ENCODE assay signal across 8 cellular contexts in genomic region chr19:48962029-48962848, GRCh38. TPM values are rescaled to one million over a fixed set of nuclear protein-coding genes. Genes with fewer than 3 reads are reported as not detected.
A peak's percentile ranks its signal among the peaks of the same experiment; 100 is the strongest.
DNase-seq lines count a peak whose midpoint lies in the region; ATAC-seq and TF ChIP-seq lines count a peak whose summit lies in the region.

No MANE protein-coding gene starts in this region.

- H3K4me3 ChIP-seq in SK-N-MC, result no peak overlapping the region
- H3K4me3 ChIP-seq in thyroid gland (replicated peaks in 1 of 3), result no peak overlapping the region

- H3K27ac ChIP-seq in SK-N-MC (peak overlapping the region; percentile 96), thyroid gland (peak overlapping the region; percentile 65 to 97 (median 87))

- TF ChIP-seq CTCF in thyroid gland (IDR thresholded peaks at IDR 0.05), result no peak

- DNase-seq in SK-N-MC (ENCODE audit: low read depth, low spot score), result no peak
- DNase-seq in cerebellar cortex (ENCODE audit: low spot score), result peak; percentile 62
- peak; percentile 59 for DNase-seq in medulla oblongata (ENCODE audit: extremely low spot score)
- DNase-seq in thyroid gland, result peak; percentile 63 to 78
- no peak for DNase-seq in putamen (ENCODE audit: low spot score)

- 65 to 70% methylated on average over 22 of the region's 22 CpGs for WGBS in thyroid gland, 2 donors

- peaks cover 17% of the 10 kb centered on the region for H3K36me3 ChIP-seq in SK-N-MC (ENCODE audit: insufficient read depth, low read length)
- H3K36me3 ChIP-seq in thyroid gland, result peaks cover 10 to 17% of the 10 kb centered on the region in 2 donors

- TF ChIP-seq POLR2A in thyroid gland (IDR thresholded peaks at IDR 0.05), result peak in 1 of 2 donors; percentile 33

- no peak overlapping the region for H3K9ac ChIP-seq in SK-N-MC (ENCODE audit: insufficient read length)

- no peaks in the 10 kb centered on the region for H3K9me3 ChIP-seq in SK-N-MC (ENCODE audit: low read depth, low read length)
- no peaks in the 10 kb centered on the region for H3K9me3 ChIP-seq in thyroid gland

- peaks cover 28 to 36% of the 10 kb centered on the region in 2 donors for H3K4me1 ChIP-seq in thyroid gland

- H3K27me3 ChIP-seq in thyroid gland, result no peaks in the 10 kb centered on the region

- ATAC-seq in GM18907 (IDR thresholded peaks at IDR 0.05; ENCODE audit: unreplicated experiment) (peak; percentile 37), HG03354 (IDR thresholded peaks at IDR 0.05; ENCODE audit: poor library complexity, severe bottlenecking, unreplicated experiment) (peak; percentile 31), GM21381 (IDR thresholded peaks at IDR 0.05; ENCODE audit: unreplicated experiment) (no peak)

- intact Hi-C loops in thyroid gland (cut with DNase I), result no loop called here

RNA-seq across cellular contexts. Expression of gene FTL, which starts 2.9 kb away (rescaled TPM):
- total RNA-seq in thyroid gland, result over 10,000 TPM in 1 of 4 donors, 1,000 to 10,000 TPM in 3; 5,748 to 12,335 (median 7,175) TPM

RNA-seq across cellular contexts. Expression of gene BAX, which starts 7.6 kb away (rescaled TPM):
- total RNA-seq in thyroid gland, result 10 to 100 TPM; 28.2 to 74.4 (median 41.2) TPM

RNA-seq across cellular contexts. Expression of gene DHDH, which starts 28.7 kb away (rescaled TPM):
- not detected for total RNA-seq in thyroid gland

RNA-seq across cellular contexts. Expression of gene GYS1, which starts 30.9 kb away (rescaled TPM):
- 10 to 100 TPM; 17.9 to 33.2 (median 23.9) TPM for total RNA-seq in thyroid gland

RNA-seq across cellular contexts. Expression of gene RUVBL2, which starts 31.4 kb away (rescaled TPM):
- total RNA-seq in thyroid gland, result 100 to 1,000 TPM in 3 of 4 donors, 10 to 100 TPM in 1; 80.5 to 131 (median 118) TPM

Comparison
In these comparisons a context has a peak if more than half of its experiments do, and no peak if none do; other contexts are left out.
1. DNase-seq: peak in cerebellar cortex (single experiment), medulla oblongata (single experiment) and thyroid gland (2 of 2); none in SK-N-MC (single experiment) and putamen (single experiment).